Comparison of ENCODE assay signal across 24 cellular contexts in genomic region chr4:130296448-130296847, GRCh38.
"Had no signal": no experiment of that assay in that cellular context is flagged by ENCODE, and none has a peak within 500 bp of the region (broad histone marks: within the 10 kb centered on the region; RNA-seq: fewer than 3 reads in every experiment).

No MANE protein-coding gene starts in this region.

- FAIRE-seq: endometrium, islet of Langerhans, keratinocyte had no signal

- H3K27me3 ChIP-seq: colonic mucosa, esophagus squamous epithelium, gastrocnemius medialis, heart right ventricle, left lung had no signal

- H3K4me3 ChIP-seq: colonic mucosa, esophagus squamous epithelium, gastrocnemius medialis, heart right ventricle, left lung, lower lobe of right lung, mucosa of descending colon had no signal

- ATAC-seq: effector memory CD8-positive, alpha-beta T cell; gastrocnemius medialis; heart right ventricle; left cardiac atrium; left lung; left ventricle myocardium superior; lower lobe of right lung; mucosa of descending colon; naive thymus-derived CD8-positive, alpha-beta T cell had no signal

- DNase-seq: colonic mucosa; cortex of kidney; effector CD8-positive, alpha-beta T cell; effector memory CD8-positive, alpha-beta T cell; endodermal cell; esophagus squamous epithelium; foreskin fibroblast; foreskin melanocyte; gastrocnemius medialis; glutamatergic neuron; head of caudate nucleus; heart right ventricle; hippocampal formation; left cardiac atrium; left lung; left ventricle myocardium superior; lower lobe of right lung; mesenchymal stem cell; mucosa of descending colon; naive B cell; naive thymus-derived CD8-positive, alpha-beta T cell had no signal

- H3K36me3 ChIP-seq: colonic mucosa, esophagus squamous epithelium, gastrocnemius medialis, heart right ventricle, left lung, lower lobe of right lung had no signal
